In the genomic region with DNA sequence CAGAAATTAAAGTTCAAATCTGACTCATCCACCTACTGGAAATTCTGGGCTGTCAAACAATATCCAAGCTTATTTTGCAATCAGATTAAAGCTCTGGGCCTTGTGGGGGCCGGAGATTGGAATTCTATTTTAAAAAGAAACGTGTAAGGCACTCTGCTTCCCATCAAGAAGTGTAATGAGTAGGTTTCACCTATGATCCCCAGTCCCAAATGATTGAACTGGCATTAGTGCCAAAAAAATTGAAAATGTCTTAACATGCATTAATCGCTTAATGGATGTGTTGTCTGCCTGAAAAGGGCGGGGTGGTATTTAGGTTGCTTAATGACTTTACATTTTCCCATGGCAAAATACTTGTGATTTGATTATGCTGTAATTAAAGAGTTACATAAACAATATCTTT, we compare ENCODE assay signal across 1 cellular context.
TF ChIP-seq lines count a peak whose summit lies in the region.

No MANE protein-coding gene starts in this region.

TF ChIP-seq in IMR-90, 13 proteins besides CTCF, POLR2A, EP300 and RAD21 (continued from another document):
- TF ChIP-seq ELK1 (IDR thresholded peaks at IDR 0.05; ENCODE audit: borderline replicate concordance, low read depth, low read length) (no peak), RCOR1 (IDR thresholded peaks at IDR 0.05; ENCODE audit: insufficient replicate concordance, low read length) (no peak), FOS (IDR thresholded peaks at IDR 0.05; ENCODE audit: low read depth, low read length) (no peak), SMC3 (IDR thresholded peaks at IDR 0.05; ENCODE audit: low read depth, low read length) (no peak), BHLHE40 (IDR thresholded peaks at IDR 0.05; ENCODE audit: low read depth, low read length) (no peak), NFE2L2 (IDR thresholded peaks at IDR 0.05; ENCODE audit: low read depth, low read length) (no peak), CEBPB (IDR thresholded peaks at IDR 0.05; ENCODE audit: low read depth, low read length) (no peak), MAFK (IDR thresholded peaks at IDR 0.05; ENCODE audit: low read depth, low read length) (no peak), MAZ (IDR thresholded peaks at IDR 0.05; ENCODE audit: borderline replicate concordance, low read depth, low read length) (no peak)
